Comparison of ENCODE assay signal across 1 cellular context in the genomic region with DNA sequence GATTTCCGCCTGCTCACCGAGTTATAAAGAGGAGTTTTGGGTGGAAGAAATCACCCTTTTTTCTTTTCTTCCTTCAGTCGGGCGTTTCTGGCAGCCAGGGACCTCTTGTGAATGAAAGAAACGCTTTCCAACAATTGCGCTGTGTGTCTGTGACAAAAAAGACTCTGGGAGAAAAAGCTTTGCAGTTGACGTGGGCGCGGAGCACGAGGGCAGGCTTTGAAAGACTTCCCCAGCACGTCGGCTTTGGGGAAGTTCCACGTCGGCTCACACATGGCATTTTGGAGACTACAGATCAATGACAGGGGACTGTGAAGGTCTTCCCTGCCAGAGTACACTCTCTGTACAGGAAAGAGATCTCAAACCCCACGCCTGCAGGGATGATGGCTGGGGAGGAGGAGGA.
TF ChIP-seq lines count a peak whose summit lies in the region.

No MANE protein-coding gene starts in this region.

TF ChIP-seq in WTC11, 78 proteins besides CTCF, POLR2A, EP300 and RAD21 (continued from another document):
- TF ChIP-seq, protein P1, sequence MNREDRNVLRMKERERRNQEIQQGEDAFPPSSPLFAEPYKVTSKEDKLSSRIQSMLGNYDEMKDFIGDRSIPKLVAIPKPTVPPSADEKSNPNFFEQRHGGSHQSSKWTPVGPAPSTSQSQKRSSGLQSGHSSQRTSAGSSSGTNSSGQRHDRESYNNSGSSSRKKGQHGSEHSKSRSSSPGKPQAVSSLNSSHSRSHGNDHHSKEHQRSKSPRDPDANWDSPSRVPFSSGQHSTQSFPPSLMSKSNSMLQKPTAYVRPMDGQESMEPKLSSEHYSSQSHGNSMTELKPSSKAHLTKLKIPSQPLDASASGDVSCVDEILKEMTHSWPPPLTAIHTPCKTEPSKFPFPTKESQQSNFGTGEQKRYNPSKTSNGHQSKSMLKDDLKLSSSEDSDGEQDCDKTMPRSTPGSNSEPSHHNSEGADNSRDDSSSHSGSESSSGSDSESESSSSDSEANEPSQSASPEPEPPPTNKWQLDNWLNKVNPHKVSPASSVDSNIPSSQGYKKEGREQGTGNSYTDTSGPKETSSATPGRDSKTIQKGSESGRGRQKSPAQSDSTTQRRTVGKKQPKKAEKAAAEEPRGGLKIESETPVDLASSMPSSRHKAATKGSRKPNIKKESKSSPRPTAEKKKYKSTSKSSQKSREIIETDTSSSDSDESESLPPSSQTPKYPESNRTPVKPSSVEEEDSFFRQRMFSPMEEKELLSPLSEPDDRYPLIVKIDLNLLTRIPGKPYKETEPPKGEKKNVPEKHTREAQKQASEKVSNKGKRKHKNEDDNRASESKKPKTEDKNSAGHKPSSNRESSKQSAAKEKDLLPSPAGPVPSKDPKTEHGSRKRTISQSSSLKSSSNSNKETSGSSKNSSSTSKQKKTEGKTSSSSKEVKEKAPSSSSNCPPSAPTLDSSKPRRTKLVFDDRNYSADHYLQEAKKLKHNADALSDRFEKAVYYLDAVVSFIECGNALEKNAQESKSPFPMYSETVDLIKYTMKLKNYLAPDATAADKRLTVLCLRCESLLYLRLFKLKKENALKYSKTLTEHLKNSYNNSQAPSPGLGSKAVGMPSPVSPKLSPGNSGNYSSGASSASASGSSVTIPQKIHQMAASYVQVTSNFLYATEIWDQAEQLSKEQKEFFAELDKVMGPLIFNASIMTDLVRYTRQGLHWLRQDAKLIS (CRISPR knock-in tag; IDR thresholded peaks at IDR 0.05; ENCODE audit: borderline replicate concordance): no peak
- no peak for TF ChIP-seq STAT6 (CRISPR knock-in tag; conservative IDR thresholded peaks at IDR 0.05; ENCODE audit: low read depth)
- TF ChIP-seq NFE2L1 (CRISPR knock-in tag; IDR thresholded peaks at IDR 0.05): no peak
- TF ChIP-seq E2F1 (CRISPR knock-in tag; IDR thresholded peaks at IDR 0.05): no peak
- TF ChIP-seq ARID4B (CRISPR knock-in tag; IDR thresholded peaks at IDR 0.05; ENCODE audit: borderline replicate concordance): no peak
- TF ChIP-seq FOXP4 (CRISPR knock-in tag; IDR thresholded peaks at IDR 0.05): no peak
- TF ChIP-seq FOXJ3 (CRISPR knock-in tag; IDR thresholded peaks at IDR 0.05; ENCODE audit: borderline replicate concordance): no peak
- TF ChIP-seq ATF1 (CRISPR knock-in tag; IDR thresholded peaks at IDR 0.05): no peak
- TF ChIP-seq ZNF416 (CRISPR knock-in tag; IDR thresholded peaks at IDR 0.05): no peak
- TF ChIP-seq GRHL2 (CRISPR knock-in tag; IDR thresholded peaks at IDR 0.05; ENCODE audit: insufficient replicate concordance, severe bottlenecking): no peak
- no peak for TF ChIP-seq ZNF232 (CRISPR knock-in tag; IDR thresholded peaks at IDR 0.05)
- TF ChIP-seq TEAD4 (CRISPR knock-in tag; IDR thresholded peaks at IDR 0.05): no peak
